ENCODE assay signal across 34 cellular contexts in genomic region chrX:150224676-150225075, GRCh38.
"Had no signal": no experiment of that assay in that cellular context is flagged by ENCODE, and none has a peak within 500 bp of the region (broad histone marks: within the 10 kb centered on the region; RNA-seq: fewer than 3 reads in every experiment).

No MANE protein-coding gene starts in this region.

- H3K36me3 ChIP-seq: ascending aorta, breast epithelium, cardiac muscle cell, colonic mucosa, esophagus muscularis mucosa, gastrocnemius medialis, WERI-Rb-1 had no signal

- H3K4me3 ChIP-seq: ascending aorta, breast epithelium, cardiac muscle cell, colonic mucosa, dorsolateral prefrontal cortex, esophagus muscularis mucosa, gastrocnemius medialis had no signal

- H3K9me3 Mint-ChIP-seq: activated B cell treated with CpG ODN at 0.5 μM for 24 hours; activated CD4-positive, alpha-beta memory T cell treated with anti-CD3 and anti-CD28 coated beads for 36 hours; activated CD4-positive, alpha-beta T cell treated with anti-CD3 and anti-CD28 coated beads, Interleukin-2, amount 10 ng/mL, durations not matched to agents 24 days and 14 days; activated naive CD4-positive, alpha-beta T cell treated with anti-CD3 and anti-CD28 coated beads for 36 hours; activated naive CD4-positive, alpha-beta T cell treated with anti-CD3 and anti-CD28 coated beads, Interleukin-2, amount 50 U/mL, for 24 hours; activated naive CD8-positive, alpha-beta T cell treated with anti-CD3 and anti-CD28 coated beads, Interleukin-2, amount 10 ng/mL, durations not matched to agents 7 days and 5 days; activated T-helper 1 cell treated with anti-CD3 and anti-CD28 coated beads, Interleukin-12 subunit alpha, Interleukin-12 subunit beta, Interleukin-2, Interleukin-4 antibody, amounts not matched to agents 30 ng/mL and 10 ng/mL and 1 ng/mL, durations not matched to agents 14 hours and 24 hours and 36 hours; activated T-helper 2 cell treated with anti-CD3 and anti-CD28 coated beads, Interferon-gamma antibody, Interleukin-2, Interleukin-4, amounts not matched to agents 10 μg/mL and 5 μg/mL and 100 μg/mL, durations not matched to agents 14 hours and 24 hours and 36 hours; dendritic cell treated with granulocyte-macrophage colony-stimulating factor and Interleukin-4, amounts not matched to agents 40 ng/mL and 50 ng/mL, for 4 days; effector memory CD8-positive, alpha-beta T cell had no signal

- H3K27me3 Mint-ChIP-seq: activated CD4-positive, alpha-beta memory T cell treated with anti-CD3 and anti-CD28 coated beads for 36 hours; activated CD4-positive, alpha-beta T cell treated with anti-CD3 and anti-CD28 coated beads for 36 hours; activated naive CD4-positive, alpha-beta T cell treated with anti-CD3 and anti-CD28 coated beads, Interleukin-2, amount 50 U/mL, for 24 hours; brain had no signal

- H3K4me1 Mint-ChIP-seq: activated B cell treated with CpG ODN at 0.5 μM for 24 hours; activated naive CD4-positive, alpha-beta T cell treated with anti-CD3 and anti-CD28 coated beads, Interleukin-2, amount 50 U/mL, for 24 hours had no signal

- H3K27ac ChIP-seq: ascending aorta, breast epithelium, cardiac muscle cell, colonic mucosa, dorsolateral prefrontal cortex, esophagus muscularis mucosa, foreskin keratinocyte, gastrocnemius medialis, WERI-Rb-1 had no signal

- H3K4me3 Mint-ChIP-seq: activated B cell treated with CpG ODN at 0.5 μM for 24 hours; activated CD4-positive, alpha-beta memory T cell treated with anti-CD3 and anti-CD28 coated beads for 36 hours; activated CD4-positive, alpha-beta T cell treated with anti-CD3 and anti-CD28 coated beads for 36 hours; activated CD4-positive, alpha-beta T cell treated with anti-CD3 and anti-CD28 coated beads, Interleukin-2, amount 10 ng/mL, durations not matched to agents 24 days and 14 days; activated CD8-positive, alpha-beta memory T cell treated with anti-CD3 and anti-CD28 coated beads, Interleukin-2, amount 10 ng/mL, durations not matched to agents 7 days and 5 days; activated CD8-positive, alpha-beta T cell treated with anti-CD3 and anti-CD28 coated beads, Interleukin-2, amount 10 ng/mL, durations not matched to agents 7 days and 5 days; activated naive CD4-positive, alpha-beta T cell treated with anti-CD3 and anti-CD28 coated beads for 36 hours; activated naive CD4-positive, alpha-beta T cell treated with anti-CD3 and anti-CD28 coated beads, Interleukin-2, amount 50 U/mL, for 24 hours; activated naive CD8-positive, alpha-beta T cell treated with anti-CD3 and anti-CD28 coated beads, Interleukin-2, amount 10 ng/mL, durations not matched to agents 7 days and 5 days; activated T-helper 1 cell treated with anti-CD3 and anti-CD28 coated beads, Interleukin-12 subunit alpha, Interleukin-12 subunit beta, Interleukin-2, Interleukin-4 antibody, amounts not matched to agents 30 ng/mL and 10 ng/mL and 1 ng/mL, durations not matched to agents 14 hours and 24 hours and 36 hours; brain; dendritic cell treated with granulocyte-macrophage colony-stimulating factor and Interleukin-4, amounts not matched to agents 40 ng/mL and 50 ng/mL, for 4 days; effector memory CD8-positive, alpha-beta T cell had no signal

- H3K36me3 Mint-ChIP-seq: activated CD4-positive, alpha-beta memory T cell treated with anti-CD3 and anti-CD28 coated beads for 36 hours; activated CD8-positive, alpha-beta memory T cell treated with anti-CD3 and anti-CD28 coated beads, Interleukin-2, amount 10 ng/mL, durations not matched to agents 7 days and 5 days; activated naive CD4-positive, alpha-beta T cell treated with anti-CD3 and anti-CD28 coated beads, Interleukin-2, amount 50 U/mL, for 24 hours; activated naive CD8-positive, alpha-beta T cell treated with anti-CD3 and anti-CD28 coated beads, Interleukin-2, amount 10 ng/mL, durations not matched to agents 7 days and 5 days; brain had no signal

- H3K9me3 ChIP-seq: ascending aorta, breast epithelium, colonic mucosa, esophagus muscularis mucosa, gastrocnemius medialis had no signal

- DNase-seq: activated B cell treated with CpG ODN at 0.5 μM for 24 hours; activated CD4-positive, alpha-beta memory T cell treated with anti-CD3 and anti-CD28 coated beads for 36 hours; activated CD4-positive, alpha-beta T cell treated with anti-CD3 and anti-CD28 coated beads for 36 hours; activated CD4-positive, alpha-beta T cell treated with anti-CD3 and anti-CD28 coated beads, Interleukin-2, amount 10 ng/mL, durations not matched to agents 24 days and 14 days; activated CD4-positive, CD25-positive, alpha-beta regulatory T cell treated with anti-CD3 and anti-CD28 coated beads, Interleukin-2, amount 50 U/mL, for 72 hours; activated CD8-positive, alpha-beta memory T cell treated with anti-CD3 and anti-CD28 coated beads, Interleukin-2, amount 10 ng/mL, durations not matched to agents 7 days and 5 days; activated CD8-positive, alpha-beta memory T cell treated with anti-CD3 and anti-CD28 coated beads, Interleukin-2, amount 50 U/mL, for 4 hours; activated CD8-positive, alpha-beta T cell treated with anti-CD3 and anti-CD28 coated beads, Interleukin-2, amount 10 ng/mL, durations not matched to agents 7 days and 5 days; activated effector memory CD4-positive, alpha-beta T cell treated with anti-CD3 and anti-CD28 coated beads, Interleukin-2, amount 50 U/mL, for 16 hours; activated naive CD4-positive, alpha-beta T cell treated with anti-CD3 and anti-CD28 coated beads for 36 hours; activated naive CD8-positive, alpha-beta T cell treated with anti-CD3 and anti-CD28 coated beads, Interleukin-2, amount 10 ng/mL, durations not matched to agents 7 days and 5 days; activated T-cell treated with anti-CD3 and anti-CD28 coated beads, Interleukin-2, amount 50 U/mL, for 1 hour; activated T-cell treated with anti-CD3 and anti-CD28 coated beads, Interleukin-2, amount 50 U/mL, for 48 hours; central memory CD4-positive, alpha-beta T cell; cerebellar nuclear complex; dorsolateral prefrontal cortex; effector CD4-positive, alpha-beta T cell; effector memory CD8-positive, alpha-beta T cell; erythroblast; foreskin keratinocyte; gastrocnemius medialis; glutamatergic neuron; T-helper 2 cell; WERI-Rb-1 had no signal

- H3K27me3 ChIP-seq: ascending aorta, colonic mucosa, esophagus muscularis mucosa, foreskin keratinocyte, gastrocnemius medialis had no signal

- H3K4me1 ChIP-seq: ascending aorta, breast epithelium, colonic mucosa, esophagus muscularis mucosa, foreskin keratinocyte had no signal

- H3K27ac Mint-ChIP-seq: activated B cell treated with CpG ODN at 0.5 μM for 24 hours; activated CD4-positive, alpha-beta memory T cell treated with anti-CD3 and anti-CD28 coated beads for 36 hours; activated CD4-positive, alpha-beta T cell treated with anti-CD3 and anti-CD28 coated beads for 36 hours; activated CD4-positive, alpha-beta T cell treated with anti-CD3 and anti-CD28 coated beads, Interleukin-2, amount 10 ng/mL, durations not matched to agents 24 days and 14 days; activated CD8-positive, alpha-beta memory T cell treated with anti-CD3 and anti-CD28 coated beads, Interleukin-2, amount 10 ng/mL, durations not matched to agents 7 days and 5 days; activated CD8-positive, alpha-beta T cell treated with anti-CD3 and anti-CD28 coated beads, Interleukin-2, amount 10 ng/mL, durations not matched to agents 7 days and 5 days; activated naive CD4-positive, alpha-beta T cell treated with anti-CD3 and anti-CD28 coated beads for 36 hours; activated naive CD4-positive, alpha-beta T cell treated with anti-CD3 and anti-CD28 coated beads, Interleukin-2, amount 50 U/mL, for 24 hours; activated naive CD8-positive, alpha-beta T cell treated with anti-CD3 and anti-CD28 coated beads, Interleukin-2, amount 10 ng/mL, durations not matched to agents 7 days and 5 days; activated T-helper 1 cell treated with anti-CD3 and anti-CD28 coated beads, Interleukin-12 subunit alpha, Interleukin-12 subunit beta, Interleukin-2, Interleukin-4 antibody, amounts not matched to agents 30 ng/mL and 10 ng/mL and 1 ng/mL, durations not matched to agents 14 hours and 24 hours and 36 hours; activated T-helper 2 cell treated with anti-CD3 and anti-CD28 coated beads, Interferon-gamma antibody, Interleukin-2, Interleukin-4, amounts not matched to agents 10 μg/mL and 5 μg/mL and 100 μg/mL, durations not matched to agents 14 hours and 24 hours and 36 hours; dendritic cell treated with granulocyte-macrophage colony-stimulating factor and Interleukin-4, amounts not matched to agents 40 ng/mL and 50 ng/mL, for 4 days; effector memory CD8-positive, alpha-beta T cell had no signal
